1 cellular context compared by ENCODE assay signal in genomic region chr9:131404581-131404980, GRCh38.
A peak's percentile ranks its signal among the peaks of the same experiment; 100 is the strongest.
TF ChIP-seq lines count a peak whose summit lies in the region.

No MANE protein-coding gene starts in this region.

TF ChIP-seq in K562, 482 proteins besides CTCF, POLR2A, EP300 and RAD21 (continued from another document and continues in another):
- TF ChIP-seq, protein P1, sequence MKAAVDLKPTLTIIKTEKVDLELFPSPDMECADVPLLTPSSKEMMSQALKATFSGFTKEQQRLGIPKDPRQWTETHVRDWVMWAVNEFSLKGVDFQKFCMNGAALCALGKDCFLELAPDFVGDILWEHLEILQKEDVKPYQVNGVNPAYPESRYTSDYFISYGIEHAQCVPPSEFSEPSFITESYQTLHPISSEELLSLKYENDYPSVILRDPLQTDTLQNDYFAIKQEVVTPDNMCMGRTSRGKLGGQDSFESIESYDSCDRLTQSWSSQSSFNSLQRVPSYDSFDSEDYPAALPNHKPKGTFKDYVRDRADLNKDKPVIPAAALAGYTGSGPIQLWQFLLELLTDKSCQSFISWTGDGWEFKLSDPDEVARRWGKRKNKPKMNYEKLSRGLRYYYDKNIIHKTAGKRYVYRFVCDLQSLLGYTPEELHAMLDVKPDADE (conservative IDR thresholded peaks at IDR 0.05; ENCODE audit: control insufficient read depth, low read depth, low read length): no peak
- TF ChIP-seq ZBTB33 (CRISPR knock-in tag; IDR thresholded peaks at IDR 0.05): no peak
- no peak for TF ChIP-seq ZEB2 (IDR thresholded peaks at IDR 0.05)
- no peak for TF ChIP-seq EWSR1 (IDR thresholded peaks at IDR 0.05; ENCODE audit: borderline replicate concordance, low read depth, partially characterized antibody)
- no peak for TF ChIP-seq ZBTB34 (CRISPR knock-in tag; IDR thresholded peaks at IDR 0.05)
- TF ChIP-seq ZC3H8 (IDR thresholded peaks at IDR 0.05): no peak
- no peak for TF ChIP-seq ZNF77 (CRISPR knock-in tag; IDR thresholded peaks at IDR 0.05)
- no peak for TF ChIP-seq BDP1 (IDR thresholded peaks at IDR 0.05; ENCODE audit: insufficient read depth, insufficient read length)
- TF ChIP-seq NUFIP1 (IDR thresholded peaks at IDR 0.05; ENCODE audit: partially characterized antibody): no peak
- TF ChIP-seq DNMT1 (IDR thresholded peaks at IDR 0.05): no peak
- TF ChIP-seq, protein P2, sequence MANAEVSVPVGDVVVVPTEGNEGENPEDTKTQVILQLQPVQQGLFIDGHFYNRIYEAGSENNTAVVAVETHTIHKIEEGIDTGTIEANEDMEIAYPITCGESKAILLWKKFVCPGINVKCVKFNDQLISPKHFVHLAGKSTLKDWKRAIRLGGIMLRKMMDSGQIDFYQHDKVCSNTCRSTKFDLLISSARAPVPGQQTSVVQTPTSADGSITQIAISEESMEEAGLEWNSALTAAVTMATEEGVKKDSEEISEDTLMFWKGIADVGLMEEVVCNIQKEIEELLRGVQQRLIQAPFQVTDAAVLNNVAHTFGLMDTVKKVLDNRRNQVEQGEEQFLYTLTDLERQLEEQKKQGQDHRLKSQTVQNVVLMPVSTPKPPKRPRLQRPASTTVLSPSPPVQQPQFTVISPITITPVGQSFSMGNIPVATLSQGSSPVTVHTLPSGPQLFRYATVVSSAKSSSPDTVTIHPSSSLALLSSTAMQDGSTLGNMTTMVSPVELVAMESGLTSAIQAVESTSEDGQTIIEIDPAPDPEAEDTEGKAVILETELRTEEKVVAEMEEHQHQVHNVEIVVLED (CRISPR knock-in tag; IDR thresholded peaks at IDR 0.05): no peak
- TF ChIP-seq POLR2B (IDR thresholded peaks at IDR 0.05; ENCODE audit: low read depth, partially characterized antibody): no peak
- no peak for TF ChIP-seq ZNF780A (CRISPR knock-in tag; IDR thresholded peaks at IDR 0.05)
- TF ChIP-seq TEAD1 (CRISPR knock-in tag; IDR thresholded peaks at IDR 0.05): no peak
- no peak for TF ChIP-seq THAP12 (CRISPR knock-in tag; IDR thresholded peaks at IDR 0.05)
- no peak for TF ChIP-seq CSDE1 (IDR thresholded peaks at IDR 0.05)
- TF ChIP-seq ZNF143 (CRISPR knock-in tag; IDR thresholded peaks at IDR 0.05): no peak
- no peak for TF ChIP-seq ZNF263 (CRISPR knock-in tag; IDR thresholded peaks at IDR 0.05; ENCODE audit: borderline replicate concordance)
- no peak for TF ChIP-seq ZNF316 (IDR thresholded peaks at IDR 0.05)
- TF ChIP-seq JUN (IDR thresholded peaks at IDR 0.05; ENCODE audit: borderline replicate concordance, low read depth, low read length): no peak
- TF ChIP-seq JUN (CRISPR knock-in tag; IDR thresholded peaks at IDR 0.05; ENCODE audit: borderline replicate concordance): no peak
- no peak for TF ChIP-seq ETV6 (IDR thresholded peaks at IDR 0.05; ENCODE audit: borderline replicate concordance in 1 of 2, low read depth in 2 of 2, low read length in 1 of 2)
- TF ChIP-seq ETV6 (CRISPR knock-in tag; IDR thresholded peaks at IDR 0.05; ENCODE audit: borderline replicate concordance): no peak
- TF ChIP-seq SMAD3 (CRISPR knock-in tag; conservative IDR thresholded peaks at IDR 0.05): no peak
- no peak for TF ChIP-seq KAT8 (IDR thresholded peaks at IDR 0.05; ENCODE audit: low read depth)
- no peak for TF ChIP-seq SMC3 (conservative IDR thresholded peaks at IDR 0.05; ENCODE audit: insufficient read depth, low read depth, low read length)
- TF ChIP-seq, protein P3, sequence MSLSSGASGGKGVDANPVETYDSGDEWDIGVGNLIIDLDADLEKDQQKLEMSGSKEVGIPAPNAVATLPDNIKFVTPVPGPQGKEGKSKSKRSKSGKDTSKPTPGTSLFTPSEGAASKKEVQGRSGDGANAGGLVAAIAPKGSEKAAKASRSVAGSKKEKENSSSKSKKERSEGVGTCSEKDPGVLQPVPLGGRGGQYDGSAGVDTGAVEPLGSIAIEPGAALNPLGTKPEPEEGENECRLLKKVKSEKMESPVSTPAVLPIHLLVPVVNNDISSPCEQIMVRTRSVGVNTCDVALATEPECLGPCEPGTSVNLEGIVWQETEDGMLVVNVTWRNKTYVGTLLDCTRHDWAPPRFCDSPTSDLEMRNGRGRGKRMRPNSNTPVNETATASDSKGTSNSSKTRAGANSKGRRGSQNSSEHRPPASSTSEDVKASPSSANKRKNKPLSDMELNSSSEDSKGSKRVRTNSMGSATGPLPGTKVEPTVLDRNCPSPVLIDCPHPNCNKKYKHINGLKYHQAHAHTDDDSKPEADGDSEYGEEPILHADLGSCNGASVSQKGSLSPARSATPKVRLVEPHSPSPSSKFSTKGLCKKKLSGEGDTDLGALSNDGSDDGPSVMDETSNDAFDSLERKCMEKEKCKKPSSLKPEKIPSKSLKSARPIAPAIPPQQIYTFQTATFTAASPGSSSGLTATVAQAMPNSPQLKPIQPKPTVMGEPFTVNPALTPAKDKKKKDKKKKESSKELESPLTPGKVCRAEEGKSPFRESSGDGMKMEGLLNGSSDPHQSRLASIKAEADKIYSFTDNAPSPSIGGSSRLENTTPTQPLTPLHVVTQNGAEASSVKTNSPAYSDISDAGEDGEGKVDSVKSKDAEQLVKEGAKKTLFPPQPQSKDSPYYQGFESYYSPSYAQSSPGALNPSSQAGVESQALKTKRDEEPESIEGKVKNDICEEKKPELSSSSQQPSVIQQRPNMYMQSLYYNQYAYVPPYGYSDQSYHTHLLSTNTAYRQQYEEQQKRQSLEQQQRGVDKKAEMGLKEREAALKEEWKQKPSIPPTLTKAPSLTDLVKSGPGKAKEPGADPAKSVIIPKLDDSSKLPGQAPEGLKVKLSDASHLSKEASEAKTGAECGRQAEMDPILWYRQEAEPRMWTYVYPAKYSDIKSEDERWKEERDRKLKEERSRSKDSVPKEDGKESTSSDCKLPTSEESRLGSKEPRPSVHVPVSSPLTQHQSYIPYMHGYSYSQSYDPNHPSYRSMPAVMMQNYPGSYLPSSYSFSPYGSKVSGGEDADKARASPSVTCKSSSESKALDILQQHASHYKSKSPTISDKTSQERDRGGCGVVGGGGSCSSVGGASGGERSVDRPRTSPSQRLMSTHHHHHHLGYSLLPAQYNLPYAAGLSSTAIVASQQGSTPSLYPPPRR (CRISPR knock-in tag; IDR thresholded peaks at IDR 0.05; ENCODE audit: borderline replicate concordance): no peak
- no peak for TF ChIP-seq FOXJ3 (CRISPR knock-in tag; IDR thresholded peaks at IDR 0.05)
- TF ChIP-seq, protein P4, sequence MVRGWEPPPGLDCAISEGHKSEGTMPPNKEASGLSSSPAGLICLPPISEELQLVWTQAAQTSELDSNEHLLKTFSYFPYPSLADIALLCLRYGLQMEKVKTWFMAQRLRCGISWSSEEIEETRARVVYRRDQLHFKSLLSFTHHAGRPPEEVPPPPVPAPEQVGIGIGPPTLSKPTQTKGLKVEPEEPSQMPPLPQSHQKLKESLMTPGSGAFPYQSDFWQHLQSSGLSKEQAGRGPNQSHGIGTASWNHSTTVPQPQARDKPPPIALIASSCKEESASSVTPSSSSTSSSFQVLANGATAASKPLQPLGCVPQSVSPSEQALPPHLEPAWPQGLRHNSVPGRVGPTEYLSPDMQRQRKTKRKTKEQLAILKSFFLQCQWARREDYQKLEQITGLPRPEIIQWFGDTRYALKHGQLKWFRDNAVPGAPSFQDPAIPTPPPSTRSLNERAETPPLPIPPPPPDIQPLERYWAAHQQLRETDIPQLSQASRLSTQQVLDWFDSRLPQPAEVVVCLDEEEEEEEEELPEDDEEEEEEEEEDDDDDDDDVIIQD (CRISPR knock-in tag; IDR thresholded peaks at IDR 0.05): no peak
- TF ChIP-seq NCOR1 (IDR thresholded peaks at IDR 0.05): peak; percentile 50; the same call in 1 of the 2 replicates
- no peak for TF ChIP-seq SAFB (IDR thresholded peaks at IDR 0.05; ENCODE audit: borderline replicate concordance, low read depth, low read length)
- no peak for TF ChIP-seq SMARCC2 (IDR thresholded peaks at IDR 0.05; ENCODE audit: low read depth)
- TF ChIP-seq HDGF (IDR thresholded peaks at IDR 0.05): no peak
- TF ChIP-seq ZSCAN32 (CRISPR knock-in tag; IDR thresholded peaks at IDR 0.05): no peak
- 0 out of 2 replicates have a peak, but pooled peaks have one; percentile 17 for TF ChIP-seq CREM (IDR thresholded peaks at IDR 0.05; ENCODE audit: low read depth)
- TF ChIP-seq SMAD4 (CRISPR knock-in tag; conservative IDR thresholded peaks at IDR 0.05): 0 out of 2 replicates have a peak, but pooled peaks have one; percentile 18
- no peak for TF ChIP-seq FOXM1 (IDR thresholded peaks at IDR 0.05; ENCODE audit: low read depth)
- TF ChIP-seq FOXM1 (CRISPR knock-in tag; IDR thresholded peaks at IDR 0.05; ENCODE audit: low read depth): no peak
- TF ChIP-seq CBX8 (IDR thresholded peaks at IDR 0.05; ENCODE audit: borderline replicate concordance, extremely low read depth, low read depth, low read length, poor library complexity, severe bottlenecking): no peak
- TF ChIP-seq ZNF398 (CRISPR knock-in tag; IDR thresholded peaks at IDR 0.05): no peak
- TF ChIP-seq, protein P5, sequence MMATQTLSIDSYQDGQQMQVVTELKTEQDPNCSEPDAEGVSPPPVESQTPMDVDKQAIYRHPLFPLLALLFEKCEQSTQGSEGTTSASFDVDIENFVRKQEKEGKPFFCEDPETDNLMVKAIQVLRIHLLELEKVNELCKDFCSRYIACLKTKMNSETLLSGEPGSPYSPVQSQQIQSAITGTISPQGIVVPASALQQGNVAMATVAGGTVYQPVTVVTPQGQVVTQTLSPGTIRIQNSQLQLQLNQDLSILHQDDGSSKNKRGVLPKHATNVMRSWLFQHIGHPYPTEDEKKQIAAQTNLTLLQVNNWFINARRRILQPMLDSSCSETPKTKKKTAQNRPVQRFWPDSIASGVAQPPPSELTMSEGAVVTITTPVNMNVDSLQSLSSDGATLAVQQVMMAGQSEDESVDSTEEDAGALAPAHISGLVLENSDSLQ (IDR thresholded peaks at IDR 0.05): no peak
- no peak for TF ChIP-seq POLR2H (tag; IDR thresholded peaks at IDR 0.05; ENCODE audit: low read depth)
- no peak for TF ChIP-seq ZNF586 (CRISPR knock-in tag; conservative IDR thresholded peaks at IDR 0.05)
- no peak for TF ChIP-seq NR2C2 (CRISPR knock-in tag; IDR thresholded peaks at IDR 0.05)
- no peak for TF ChIP-seq NR2C2 (tag; IDR thresholded peaks at IDR 0.05)
- no peak for TF ChIP-seq RBM17 (IDR thresholded peaks at IDR 0.05; ENCODE audit: borderline replicate concordance, low read depth, low read length)
- TF ChIP-seq SREBF1 (IDR thresholded peaks at IDR 0.05; ENCODE audit: borderline replicate concordance, low read depth, low read length): no peak
